In genomic region chr1:115545791-115546733, GRCh38 we compare ENCODE assay signal across 9 cellular contexts.
DNase-seq lines count a peak whose midpoint lies in the region; ATAC-seq, FAIRE-seq and TF ChIP-seq lines count a peak whose summit lies in the region.
"Had no signal": no experiment of that assay in that cellular context is flagged by ENCODE, and none has a peak within 500 bp of the region (broad histone marks: within the 10 kb centered on the region; RNA-seq: fewer than 3 reads in every experiment).

No MANE protein-coding gene starts in this region.

- H3K4me1 ChIP-seq in endothelial cell of umbilical vein (ENCODE audit: control insufficient read depth, extremely low read depth, insufficient read depth, low read length), result peaks cover 6% of the 10 kb centered on the region

- H3K9me3 Mint-ChIP-seq in nephron (no peaks in the 10 kb centered on the region), T-cell (no peaks in the 10 kb centered on the region)

- no peak overlapping the region for H3K9ac ChIP-seq in endothelial cell of umbilical vein (replicated peaks; ENCODE audit: extremely low read depth, insufficient read depth, low read length)

- CTCF ChIA-PET in endothelial cell of umbilical vein (lab: Charles Lee), result interaction anchor here (1.1 kb wide), 4 partner anchors 17 to 161 kb away, joined by 3 to 8 read pairs (median 3); no protein-coding TSS in a partner anchor
- CTCF ChIA-PET in T-cell (lab: Charles Lee), result no interaction called here

- peaks cover 5% of the 10 kb centered on the region for H3K27me3 Mint-ChIP-seq in nephron (ENCODE audit: low read depth)
- peaks cover 4 to 9% of the 10 kb centered on the region in 2 donors for H3K27me3 Mint-ChIP-seq in T-cell

- no peaks in the 10 kb centered on the region for H3K36me3 Mint-ChIP-seq in nephron (ENCODE audit: low read depth)
- H3K36me3 Mint-ChIP-seq in T-cell, result no peaks in the 10 kb centered on the region

- no peaks in the 10 kb centered on the region for H3K79me2 ChIP-seq in endothelial cell of umbilical vein (ENCODE audit: control insufficient read depth, insufficient read depth, low read length)

- H3K4me1 Mint-ChIP-seq in nephron (peaks cover 18% of the 10 kb centered on the region), T-cell (no peaks in the 10 kb centered on the region)
- H3K4me1 Mint-ChIP-seq: memory B cell had no signal

- POLR2A ChIA-PET in endothelial cell of umbilical vein (lab: Charles Lee) (no interaction called here), T-cell (lab: Charles Lee) (no interaction called here)

- H3K27ac Mint-ChIP-seq in nephron (peak overlapping the region; percentile 54 to 91 (median 79)), T-cell (no peak overlapping the region)
- H3K27ac Mint-ChIP-seq: memory B cell had no signal

- H3K4me3 Mint-ChIP-seq in nephron (no peak overlapping the region), T-cell (no peak overlapping the region)
- H3K4me3 Mint-ChIP-seq: memory B cell had no signal

- no peaks in the 10 kb centered on the region for H3K9me1 ChIP-seq in endothelial cell of umbilical vein (replicated peaks; ENCODE audit: control insufficient read depth, extremely low read depth, insufficient read depth, low read length)

- H3K9me3 ChIP-seq in endothelial cell of umbilical vein (replicated peaks; ENCODE audit: control insufficient read depth, insufficient read depth, low read length), result no peaks in the 10 kb centered on the region

- H4K20me1 ChIP-seq in endothelial cell of umbilical vein (replicated peaks; ENCODE audit: control insufficient read depth, extremely low read depth, insufficient read depth, low read length), result no peaks in the 10 kb centered on the region

- peak; percentile 37 for DNase-seq in 8988T
- peak; percentile 98 for DNase-seq in EH (ENCODE audit: low read depth)
- peak; percentile 50 for DNase-seq in NCI-H460 (ENCODE audit: extremely low read depth, low read depth)
- DNase-seq in endothelial cell of umbilical vein (ENCODE audit: low read depth, low spot score), result peak; percentile 56
- DNase-seq in GDM1 (lab: John Stamatoyannopoulos, UW), result no peak
- no peak for DNase-seq in T-cell

- no peak overlapping the region for H3K4me2 ChIP-seq in endothelial cell of umbilical vein (ENCODE audit: insufficient read depth, low read length)

- TF ChIP-seq CTCF in endothelial cell of umbilical vein (IDR thresholded peaks at IDR 0.05; ENCODE audit: extremely low read depth in 1 of 2, insufficient read depth in 1 of 2, low read depth in 1 of 2, low read length in 2 of 2) (peak; percentile 54 to 61), nephron (IDR thresholded peaks at IDR 0.05; ENCODE audit: unreplicated experiment in 3 of 3) (peak; percentile 46 to 51 (median 50))

- H3K27me3 ChIP-seq in endothelial cell of umbilical vein (ENCODE audit: control insufficient read depth in 2 of 2, insufficient read depth in 2 of 2, low read length in 2 of 2), result peaks cover 0 to 2% of the 10 kb centered on the region in 2 experiments

- H2AFZ ChIP-seq in endothelial cell of umbilical vein (ENCODE audit: low read depth, low read length), result peak overlapping the region; percentile 69

- intact Hi-C loops in endothelial cell of umbilical vein (cut with micrococcal nuclease), result loop anchor here (1.0 to 10.0 kb wide), 3 partner anchors 50 to 219 kb away; partner anchors contain the start of gene CASQ2

- no peaks in the 10 kb centered on the region for H3K36me3 ChIP-seq in endothelial cell of umbilical vein (ENCODE audit: control insufficient read depth in 2 of 2, extremely low read depth in 1 of 2, insufficient read depth in 2 of 2, low read length in 2 of 2)

- no peak overlapping the region for H3K4me3 ChIP-seq in endothelial cell of umbilical vein (replicated peaks in 1 of 3; ENCODE audit: insufficient read depth in 1 of 3, low read depth in 1 of 3, low read length in 3 of 3)

- no peak for TF ChIP-seq POLR2A in endothelial cell of umbilical vein (IDR thresholded peaks at IDR 0.05; ENCODE audit: low read depth, low read length)

- ATAC-seq in HG03442 (IDR thresholded peaks at IDR 0.05; ENCODE audit: unreplicated experiment) (no peak), T-cell (replicated peaks in 1 of 4) (no peak)

- H3K27ac ChIP-seq in endothelial cell of umbilical vein (ENCODE audit: insufficient read depth, low read depth, low read length), result peak overlapping the region; percentile 6

- dilution Hi-C loops in endothelial cell of umbilical vein (cut with MboI; ENCODE audit: extremely low pct_ligation_motif_present, low sequenced_read_pairs), result no loop called here

- FAIRE-seq in endothelial cell of umbilical vein (lab: Jason Lieb, UNC), result peak; percentile 80

- BruUV-seq in endothelial cell of umbilical vein (replicated peaks; lab: Mats Ljungman, UMichigan), result no TSS peak

TF ChIP-seq in endothelial cell of umbilical vein, 7 proteins besides CTCF, POLR2A, EP300 and RAD21:
- TF ChIP-seq POLR2AphosphoS5 (IDR thresholded peaks at IDR 0.05; ENCODE audit: insufficient read depth, low read depth, low read length) (no peak), FOS (IDR thresholded peaks at IDR 0.05; ENCODE audit: borderline replicate concordance, insufficient read depth, low read length) (peak; percentile 48), MAX (IDR thresholded peaks at IDR 0.05; ENCODE audit: insufficient read depth, insufficient read length) (no peak), GATA2 (IDR thresholded peaks at IDR 0.05; ENCODE audit: insufficient read depth, insufficient read length, low read depth, low read length) (peak; percentile 66)

Comparison
In these comparisons a context has a peak if more than half of its experiments do, and no peak if none do; other contexts are left out.
1. DNase-seq: peak in 8988T (single experiment), EH (single experiment), NCI-H460 (single experiment) and endothelial cell of umbilical vein (single experiment); none in GDM1 (single experiment) and T-cell (0 of 34).
2. H3K27ac Mint-ChIP-seq: peak in nephron (3 of 3); none in T-cell (0 of 2).